8 cellular contexts compared by ENCODE assay signal in the genomic region with DNA sequence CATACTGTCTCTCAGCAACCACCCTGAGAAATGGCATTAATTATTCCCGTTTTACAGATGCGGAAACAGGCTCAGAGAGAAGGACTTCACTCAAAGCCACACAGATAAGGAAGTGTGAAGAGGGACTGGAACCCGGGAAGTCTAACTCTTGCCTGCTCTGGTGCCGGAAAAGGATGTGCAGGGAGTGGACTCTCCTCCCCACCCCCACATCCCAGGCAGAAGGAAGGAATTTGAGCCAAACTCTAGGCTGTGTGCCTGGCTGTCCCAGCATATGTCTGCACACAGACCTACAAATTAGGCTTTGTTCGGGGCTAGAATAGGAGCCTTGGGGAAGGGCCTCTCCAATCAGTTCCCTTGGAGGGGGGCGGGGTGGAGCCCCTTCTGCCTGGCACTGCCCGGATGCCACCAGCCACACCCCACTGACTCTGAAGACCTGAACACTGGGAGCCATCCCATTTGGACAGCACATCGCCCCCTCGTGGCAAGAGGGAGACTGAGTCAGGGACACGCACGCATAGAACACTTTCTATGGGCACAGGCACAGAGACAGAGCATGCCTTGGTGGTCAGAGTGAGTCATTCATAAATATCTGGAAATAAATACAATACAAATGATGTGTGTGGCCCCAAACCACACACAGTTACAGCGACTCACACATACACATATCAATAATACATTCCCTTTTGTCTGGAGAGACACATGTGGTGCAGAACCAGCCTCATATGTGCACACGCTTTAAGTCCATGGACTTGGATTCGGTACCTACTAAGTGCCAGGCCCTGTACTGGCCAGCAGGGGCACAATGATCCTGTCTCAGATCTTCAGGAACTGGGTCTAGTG. TPM values are rescaled to one million over a fixed set of nuclear protein-coding genes. Genes with fewer than 3 reads are reported as not detected.
A peak's percentile ranks its signal among the peaks of the same experiment; 100 is the strongest.
DNase-seq lines count a peak whose midpoint lies in the region; ATAC-seq and TF ChIP-seq lines count a peak whose summit lies in the region.

No MANE protein-coding gene starts in this region.

- no peaks in the 10 kb centered on the region for H3K9me3 Mint-ChIP-seq in activated T-cell treated with anti-CD3 and anti-CD28 coated beads, Interleukin-2, amount 50 U/mL, for 24 hours

- H4K20me1 ChIP-seq in neural cell (ENCODE audit: insufficient read depth) = no peaks in the 10 kb centered on the region

- no peaks in the 10 kb centered on the region for H3K9me2 ChIP-seq in neural cell (ENCODE audit: insufficient read depth, low read length)

- H3K4me3 ChIP-seq in neural cell (ENCODE audit: low read length) = no peak overlapping the region

- H3K36me3 Mint-ChIP-seq in activated T-cell treated with anti-CD3 and anti-CD28 coated beads, Interleukin-2, amount 50 U/mL, for 24 hours (ENCODE audit: low read depth) = no peaks in the 10 kb centered on the region

- peak; percentile 71 for TF ChIP-seq CTCF in neural cell (IDR thresholded peaks at IDR 0.05; ENCODE audit: poor library complexity, severe bottlenecking)

- no peak overlapping the region for H3K4me2 ChIP-seq in neural cell (ENCODE audit: low read length)

- TF ChIP-seq RAD21 in neural cell (conservative IDR thresholded peaks at IDR 0.05) = peak; percentile 34

- DNase-seq in COR-L47 (lab: John Stamatoyannopoulos, UW) (peak; percentile 78), HUDEP-2 (lab: John Stamatoyannopoulos, UW; ENCODE audit: unreplicated experiment in 76 of 76) (peak in 72 of 76 experiments; percentile 27 to 90 (median 70)), OCI-M2 (lab: John Stamatoyannopoulos, UW; ENCODE audit: unreplicated experiment) (peak; percentile 38), fibroblast of gingiva (ENCODE audit: low read depth) (peak; percentile 84), stromal cell of bone marrow (ENCODE audit: low read depth) (peak; percentile 90)
- peak; percentile 82 for DNase-seq in activated T-cell treated with anti-CD3 and anti-CD28 coated beads, Interleukin-2, amount 50 U/mL, for 24 hours

- no peaks in the 10 kb centered on the region for H3F3A ChIP-seq in neural cell (ENCODE audit: insufficient read depth, low read length, poor library complexity, severe bottlenecking)

- H3K27me3 ChIP-seq in neural cell (ENCODE audit: insufficient read depth, low read depth, low read length) = peaks cover 26% of the 10 kb centered on the region

- H2AFZ ChIP-seq in neural cell (ENCODE audit: low read depth, low read length) = no peak overlapping the region

- no peak for TF ChIP-seq EP300 in neural cell (conservative IDR thresholded peaks at IDR 0.05; ENCODE audit: poor library complexity, severe bottlenecking)

- H3K36me3 ChIP-seq in neural cell (ENCODE audit: insufficient read depth, low read length) = no peaks in the 10 kb centered on the region

- peak overlapping the region; percentile 42 for H3K27ac Mint-ChIP-seq in activated T-cell treated with anti-CD3 and anti-CD28 coated beads, Interleukin-2, amount 50 U/mL, for 24 hours

- peak; percentile 46 for ATAC-seq in GM19468 (IDR thresholded peaks at IDR 0.05; ENCODE audit: extremely low read depth, unreplicated experiment)

- peaks cover 29% of the 10 kb centered on the region for H3K27me3 Mint-ChIP-seq in activated T-cell treated with anti-CD3 and anti-CD28 coated beads, Interleukin-2, amount 50 U/mL, for 24 hours

- peaks cover 29% of the 10 kb centered on the region for H3K4me1 Mint-ChIP-seq in activated T-cell treated with anti-CD3 and anti-CD28 coated beads, Interleukin-2, amount 50 U/mL, for 24 hours (ENCODE audit: low read depth)

- H3K4me3 Mint-ChIP-seq in activated T-cell treated with anti-CD3 and anti-CD28 coated beads, Interleukin-2, amount 50 U/mL, for 24 hours = no peak overlapping the region

- no peaks in the 10 kb centered on the region for H3K79me2 ChIP-seq in neural cell (replicated peaks; ENCODE audit: insufficient read depth, low read length)

- H3K9ac ChIP-seq in neural cell (ENCODE audit: low read length) = no peak overlapping the region

- no peaks in the 10 kb centered on the region for H3K9me3 ChIP-seq in neural cell (ENCODE audit: low read length)

- no peak overlapping the region for H3K27ac ChIP-seq in neural cell (ENCODE audit: low read length)

TF ChIP-seq in neural cell, 6 proteins besides CTCF, POLR2A, EP300 and RAD21:
- TF ChIP-seq SMC3 (conservative IDR thresholded peaks at IDR 0.05; ENCODE audit: poor library complexity) = peak; percentile 37
- no peak for TF ChIP-seq TAF1 (IDR thresholded peaks at IDR 0.05; ENCODE audit: low read depth)

RNA-seq across cellular contexts. Expression of a gene that starts 13.1 kb away (rescaled TPM):
- polyA plus RNA-seq in neural cell = 40.1 and 58.4 TPM in 2 replicates
- 27.4 and 31.2 TPM in 2 replicates for polyA minus RNA-seq in neural cell

RNA-seq across cellular contexts. Expression of a gene that starts 18.2 kb away (rescaled TPM):
- polyA plus RNA-seq in neural cell = 1.5 and 2.6 TPM in 2 replicates
- 2.2 and 2.8 TPM in 2 replicates for polyA minus RNA-seq in neural cell

RNA-seq across cellular contexts. Expression of a gene that starts 18.3 kb away (rescaled TPM):
- polyA plus RNA-seq in neural cell = 52.1 and 56.5 TPM in 2 replicates
- 29.7 and 32.3 TPM in 2 replicates for polyA minus RNA-seq in neural cell

RNA-seq across cellular contexts. Expression of a gene that starts 25.4 kb away (rescaled TPM):
- 4.2 and 4.8 TPM in 2 replicates for polyA plus RNA-seq in neural cell
- polyA minus RNA-seq in neural cell = 5.6 TPM in 2 replicates

RNA-seq across cellular contexts. Expression of a gene that starts 25.4 kb away (rescaled TPM):
- polyA plus RNA-seq in neural cell = 121 and 122 TPM in 2 replicates
- 44.9 and 47.7 TPM in 2 replicates for polyA minus RNA-seq in neural cell

Comparison
In these comparisons a context has a peak if more than half of its experiments do, and no peak if none do; other contexts are left out.
1. DNase-seq: peak in every context shown above with its lines; median percentile 90 in stromal cell of bone marrow; 84 in fibroblast of gingiva; 82 in activated T-cell treated with anti-CD3 and anti-CD28 coated beads, Interleukin-2, amount 50 U/mL, for 24 hours; 78 in COR-L47; 70 in HUDEP-2; 38 in OCI-M2.